In the genomic region with DNA sequence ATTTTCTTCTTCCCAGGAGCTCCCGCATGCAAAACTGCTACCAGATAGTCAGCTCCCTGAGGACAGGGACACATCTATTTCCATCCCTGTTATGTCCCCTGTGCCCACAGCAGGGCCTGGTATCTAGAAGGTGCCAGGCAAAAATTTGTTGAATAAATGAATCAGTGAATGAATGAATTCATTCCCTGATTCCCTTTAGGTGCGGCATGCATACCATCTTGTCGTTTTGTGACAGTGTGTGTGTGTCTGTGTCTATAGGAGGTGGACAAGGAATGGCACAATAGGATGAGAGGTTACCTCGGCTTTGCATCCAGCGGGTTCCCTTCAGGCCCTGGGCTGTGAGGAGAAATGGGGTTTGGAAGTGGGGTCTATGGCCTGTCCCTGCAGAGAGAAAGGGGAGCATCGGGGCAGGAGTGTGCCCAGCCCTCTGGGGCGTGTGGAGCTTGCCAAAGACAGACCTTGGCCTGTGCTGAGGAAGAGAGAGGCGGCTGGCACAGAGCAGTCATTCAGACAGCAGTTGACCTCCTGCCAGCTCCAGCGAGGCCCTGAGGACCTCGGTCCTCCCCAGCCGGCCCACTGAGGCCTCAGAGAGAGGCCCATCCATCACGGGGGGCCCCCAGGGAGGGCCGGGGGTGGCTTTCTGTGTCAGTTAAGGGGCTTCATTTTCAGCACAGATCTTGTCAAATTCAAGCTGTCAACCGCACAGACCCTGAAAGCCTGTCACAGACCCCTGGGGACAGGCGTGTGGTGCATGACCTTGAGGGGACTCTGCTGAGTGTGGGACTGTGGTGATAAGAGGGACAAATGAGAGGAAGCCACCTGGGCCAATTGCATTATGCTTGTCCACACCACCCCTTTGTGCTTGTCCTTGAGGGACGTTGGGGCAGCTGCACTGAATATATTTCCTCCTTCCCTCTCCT, we compare ENCODE assay signal across 19 cellular contexts.
A peak's percentile ranks its signal among the peaks of the same experiment; 100 is the strongest.
DNase-seq lines count a peak whose midpoint lies in the region; ATAC-seq and TF ChIP-seq lines count a peak whose summit lies in the region.
"Had no signal": no experiment of that assay in that cellular context is flagged by ENCODE, and none has a peak within 500 bp of the region (broad histone marks: within the 10 kb centered on the region; RNA-seq: fewer than 3 reads in every experiment).

No MANE protein-coding gene starts in this region.

- H3K27ac Mint-ChIP-seq in memory B cell: peak overlapping the region; percentile 42

- DNase-seq in Right ventricle myocardium superior: peak; percentile 42
- no peak for DNase-seq in right atrium auricular region (ENCODE audit: low spot score)
- peak; percentile 70 for DNase-seq in SK-N-DZ (ENCODE audit: low spot score)
- no peak for DNase-seq in memory B cell (ENCODE audit: low spot score in 2 of 2)
- peak; percentile 77 for DNase-seq in retina
- DNase-seq in HuH-7.5 (ENCODE audit: low spot score): no peak
- DNase-seq: activated CD8-positive, alpha-beta memory T cell treated with anti-CD3 and anti-CD28 coated beads, Interleukin-2, amount 10 ng/mL, durations not matched to agents 7 days and 5 days; GDM1; GM23248; NCI-H146; NCI-H69; stimulated activated naive CD4-positive, alpha-beta T cell; tibial artery had no signal

- H3K36me3 Mint-ChIP-seq in memory B cell: no peaks in the 10 kb centered on the region
- H3K36me3 Mint-ChIP-seq: activated CD8-positive, alpha-beta memory T cell treated with anti-CD3 and anti-CD28 coated beads, Interleukin-2, amount 10 ng/mL, durations not matched to agents 7 days and 5 days had no signal

- H3K4me1 Mint-ChIP-seq in memory B cell: peaks cover 49% of the 10 kb centered on the region

- TF ChIP-seq CTCF in right atrium auricular region (IDR thresholded peaks at IDR 0.05): no peak

- peaks cover 0 to 23% of the 10 kb centered on the region in 2 donors for H3K4me1 ChIP-seq in right atrium auricular region
- H3K4me1 ChIP-seq: pancreas had no signal

- H3K27ac ChIP-seq in right atrium auricular region: no peak overlapping the region
- H3K27ac ChIP-seq: C4-2B, GM23248, pancreas, SJSA1, tibial artery had no signal

- H3K27me3 ChIP-seq in right atrium auricular region: no peaks in the 10 kb centered on the region
- H3K27me3 ChIP-seq: pancreas, SJSA1, tibial artery had no signal

- H3K4me3 Mint-ChIP-seq in memory B cell: no peak overlapping the region
- H3K4me3 Mint-ChIP-seq: activated CD8-positive, alpha-beta memory T cell treated with anti-CD3 and anti-CD28 coated beads, Interleukin-2, amount 10 ng/mL, durations not matched to agents 7 days and 5 days had no signal

- intact Hi-C loops in Right ventricle myocardium superior (cut with DNase I): no loop called here

- no peaks in the 10 kb centered on the region for H3K9me3 ChIP-seq in right atrium auricular region
- H3K9me3 ChIP-seq: pancreas, SJSA1, tibial artery had no signal

- peak; percentile 24 for ATAC-seq in Right ventricle myocardium superior (ENCODE audit: poor library complexity)
- ATAC-seq in memory B cell (ENCODE audit: low read depth): no peak
- no peak for ATAC-seq in GM21526 (IDR thresholded peaks at IDR 0.05; ENCODE audit: low FRiP score, unreplicated experiment)
- ATAC-seq in GM19455 (IDR thresholded peaks at IDR 0.05; ENCODE audit: unreplicated experiment): no peak
- ATAC-seq: activated CD4-positive, CD25-positive, alpha-beta regulatory T cell treated with anti-CD3 and anti-CD28 coated beads, Interleukin-2, amount 50 U/mL, for 24 hours had no signal

- no peak overlapping the region for H3K4me3 ChIP-seq in right atrium auricular region
- H3K4me3 ChIP-seq: GM23248, pancreas, SJSA1, tibial artery had no signal

- H3K36me3 ChIP-seq in right atrium auricular region: no peaks in the 10 kb centered on the region
- H3K36me3 ChIP-seq: pancreas, SJSA1, tibial artery had no signal

- no peaks in the 10 kb centered on the region for H3K27me3 Mint-ChIP-seq in memory B cell
- H3K27me3 Mint-ChIP-seq: activated CD8-positive, alpha-beta memory T cell treated with anti-CD3 and anti-CD28 coated beads, Interleukin-2, amount 10 ng/mL, durations not matched to agents 7 days and 5 days had no signal

- no peaks in the 10 kb centered on the region for H3K9me3 Mint-ChIP-seq in memory B cell

Comparison
In these comparisons a context has a peak if more than half of its experiments do, and no peak if none do; other contexts are left out.
1. DNase-seq: peak in Right ventricle myocardium superior (single experiment), SK-N-DZ (single experiment) and retina (single experiment); none in right atrium auricular region (single experiment), memory B cell (0 of 2) and HuH-7.5 (single experiment).